ENCODE assay signal across 19 cellular contexts in the genomic region with DNA sequence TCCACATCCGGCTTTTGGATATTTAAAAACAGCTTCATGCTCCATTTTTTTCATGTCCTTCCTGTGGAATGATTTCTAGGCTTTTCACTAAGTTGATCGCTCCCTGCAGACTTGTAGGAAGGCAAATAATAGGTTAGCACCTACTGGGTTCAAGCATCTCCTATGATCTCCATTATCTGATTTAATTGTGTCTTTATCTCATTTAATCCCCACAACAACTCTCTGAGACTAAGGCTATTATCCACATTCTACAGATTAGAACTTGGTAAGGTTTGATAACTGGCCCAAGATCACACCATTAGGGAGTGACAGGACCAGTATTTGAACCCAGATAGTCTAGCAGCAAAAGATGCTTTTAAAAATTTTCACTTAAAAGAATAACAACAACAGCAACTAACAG. TPM values are rescaled to one million over a fixed set of nuclear protein-coding genes. Genes with fewer than 3 reads are reported as not detected.
A peak's percentile ranks its signal among the peaks of the same experiment; 100 is the strongest.
DNase-seq lines count a peak whose midpoint lies in the region; ATAC-seq and TF ChIP-seq lines count a peak whose summit lies in the region.
"Had no signal": no experiment of that assay in that cellular context is flagged by ENCODE, and none has a peak within 500 bp of the region (broad histone marks: within the 10 kb centered on the region; RNA-seq: fewer than 3 reads in every experiment).

No MANE protein-coding gene starts in this region.

- H3K9me2 ChIP-seq in GM23248 (ENCODE audit: insufficient read depth) (no peaks in the 10 kb centered on the region), Karpas-422 (replicated peaks; ENCODE audit: insufficient read depth, low read length) (no peaks in the 10 kb centered on the region)

- WGBS in GM23248 (ENCODE audit: low coverage in 1 of 2, low lambda C conversion rate in 2 of 2, missing lambda C conversion rate in 2 of 2), 2 experiments, result 48 to 49% methylated on average over 2 of the region's 2 CpGs

- H2AFZ ChIP-seq in GM23248 (peak overlapping the region; percentile 83; the same call in 1 of the 2 replicates), Karpas-422 (ENCODE audit: low read length) (peak overlapping the region; percentile 79)

- in situ Hi-C loops in GM23248 (cut with MboI), result loop anchor here (10.0 kb wide), 1 partner anchor 202 kb away; no protein-coding TSS in a partner anchor

- no peak overlapping the region for H3K4me3 ChIP-seq in GM23248
- H3K4me3 ChIP-seq in Karpas-422 (ENCODE audit: low read length), result no peak overlapping the region
- H3K4me3 ChIP-seq: GM12878 had no signal

- H3K79me2 ChIP-seq in GM23248 (ENCODE audit: insufficient read depth), result no peaks in the 10 kb centered on the region
- H3K79me2 ChIP-seq in Karpas-422 (ENCODE audit: low read length), result no peaks in the 10 kb centered on the region

- H3K27ac ChIP-seq in GM23248, result no peak overlapping the region
- H3K27ac ChIP-seq in Karpas-422 (ENCODE audit: low read length), result no peak overlapping the region
- H3K27ac ChIP-seq: heart right ventricle, upper lobe of right lung had no signal

- H3K4me3 Mint-ChIP-seq in osteocyte (ENCODE audit: unreplicated experiment), result no peak overlapping the region

- H3K36me3 ChIP-seq in GM23248 (ENCODE audit: low read depth) (no peaks in the 10 kb centered on the region), Karpas-422 (ENCODE audit: insufficient read depth, low read length) (no peaks in the 10 kb centered on the region)
- H3K36me3 ChIP-seq: esophagus muscularis mucosa, heart right ventricle, upper lobe of right lung had no signal

- no peaks in the 10 kb centered on the region for H3F3A ChIP-seq in GM23248 (ENCODE audit: insufficient read depth)

- ATAC-seq in GM19467 (IDR thresholded peaks at IDR 0.05; ENCODE audit: unreplicated experiment), result no peak

- no peaks in the 10 kb centered on the region for H3K36me3 Mint-ChIP-seq in osteocyte (ENCODE audit: unreplicated experiment)
- H3K36me3 Mint-ChIP-seq: CD14-positive monocyte; mesothelial cell of epicardium; naive thymus-derived CD4-positive, alpha-beta T cell had no signal

- H3K9ac ChIP-seq in GM23248 (no peak overlapping the region), Karpas-422 (ENCODE audit: low read length) (no peak overlapping the region)

- H3K4me1 Mint-ChIP-seq in osteocyte (ENCODE audit: unreplicated experiment), result peaks cover 6% of the 10 kb centered on the region
- H3K4me1 Mint-ChIP-seq: mesothelial cell of epicardium had no signal

- no peak overlapping the region for H3K27ac Mint-ChIP-seq in osteocyte (ENCODE audit: unreplicated experiment)
- H3K27ac Mint-ChIP-seq: effector memory CD8-positive, alpha-beta T cell; naive thymus-derived CD4-positive, alpha-beta T cell had no signal

- no peaks in the 10 kb centered on the region for H3K9me3 Mint-ChIP-seq in osteocyte (ENCODE audit: unreplicated experiment)
- H3K9me3 Mint-ChIP-seq: effector memory CD8-positive, alpha-beta T cell; mesothelial cell of epicardium; naive thymus-derived CD4-positive, alpha-beta T cell had no signal

- no peaks in the 10 kb centered on the region for H4K20me1 ChIP-seq in GM23248 (ENCODE audit: insufficient read depth)
- H4K20me1 ChIP-seq in Karpas-422 (ENCODE audit: insufficient read depth, low read depth, low read length), result no peaks in the 10 kb centered on the region

- H3K4me1 ChIP-seq in GM23248 (ENCODE audit: insufficient read depth) (no peaks in the 10 kb centered on the region), Karpas-422 (ENCODE audit: low read length) (peaks cover 4% of the 10 kb centered on the region; the same call in 1 of the 2 replicates)

- peaks cover 59% of the 10 kb centered on the region for H3K27me3 Mint-ChIP-seq in osteocyte (ENCODE audit: unreplicated experiment)

- H3K27me3 ChIP-seq in GM23248 (replicated peaks; ENCODE audit: insufficient read depth) (peaks cover 47% of the 10 kb centered on the region), Karpas-422 (ENCODE audit: low read length) (no peaks in the 10 kb centered on the region)

- DNase-seq in GM23248, result no peak
- no peak for DNase-seq in Karpas-422
- DNase-seq in dermis blood vessel endothelial cell, result peak; percentile 3
- peak; percentile 1 for DNase-seq in osteocyte (ENCODE audit: extremely low spot score, unreplicated experiment)
- DNase-seq in NCI-H526 (lab: John Stamatoyannopoulos, UW), result no peak
- DNase-seq in HK-2 (ENCODE audit: unreplicated experiment), result no peak

- H3K4me2 ChIP-seq in GM23248 (ENCODE audit: unreplicated experiment), result no peak overlapping the region
- no peak overlapping the region for H3K4me2 ChIP-seq in Karpas-422 (ENCODE audit: low read depth, low read length, poor library complexity, severe bottlenecking)

- TF ChIP-seq CTCF in osteocyte (IDR thresholded peaks at IDR 0.05), result no peak

- no peaks in the 10 kb centered on the region for H3K9me3 ChIP-seq in GM23248 (ENCODE audit: low read depth)
- H3K9me3 ChIP-seq in Karpas-422 (ENCODE audit: low read length), result no peaks in the 10 kb centered on the region
- H3K9me3 ChIP-seq: esophagus muscularis mucosa, heart right ventricle, upper lobe of right lung had no signal

RNA-seq across cellular contexts. Expression of gene HOXB9, which starts 46.2 kb away (rescaled TPM):
- total RNA-seq in GM23248 (2014; rRNA removed; shearing (Covaris generic)), result not detected in 2 replicates
- polyA plus RNA-seq in GM23248 (2016; fragmentation: Nextera tagmentation; extraction: Ambion mirVana), result not detected in 2 replicates
- total RNA-seq in Karpas-422 (2014; rRNA removed; shearing (Covaris generic); ENCODE audit: low replicate concordance), result 0.82 and 3.1 TPM in 2 replicates
- total RNA-seq in dermis blood vessel endothelial cell (0.47 and 1.0 TPM in 2 replicates), osteocyte (not detected in 2 replicates)
- total RNA-seq: esophagus muscularis mucosa, heart right ventricle, occipital lobe, upper lobe of right lung had no signal
- polyA plus RNA-seq: CD14-positive monocyte; heart right ventricle; naive thymus-derived CD4-positive, alpha-beta T cell had no signal

RNA-seq across cellular contexts. Expression of gene PRAC1, which starts 50.0 kb away (rescaled TPM):
- not detected in 2 replicates for total RNA-seq in GM23248 (2014; rRNA removed; shearing (Covaris generic))
- polyA plus RNA-seq in GM23248 (2016; fragmentation: Nextera tagmentation; extraction: Ambion mirVana), result not detected in 2 replicates
- total RNA-seq in Karpas-422 (2014; rRNA removed; shearing (Covaris generic); ENCODE audit: low replicate concordance), result not detected in 2 replicates
- not detected in 2 replicates for total RNA-seq in dermis blood vessel endothelial cell
- total RNA-seq in osteocyte, result not detected in 2 replicates
- total RNA-seq: esophagus muscularis mucosa; GM12878; heart right ventricle; naive thymus-derived CD4-positive, alpha-beta T cell; NCI-H460; occipital lobe; subcutaneous adipose tissue; T-helper 1 cell treated with Interleukin-12 subunit alpha and Interleukin-12 subunit beta and Interleukin-4 antibody, amounts not matched to agents 30 ng/mL and 1 ng/mL, for 36 hours; upper lobe of right lung had no signal
- polyA plus RNA-seq: CD14-positive monocyte; GM12878; heart right ventricle; naive thymus-derived CD4-positive, alpha-beta T cell had no signal

RNA-seq across cellular contexts. Expression of gene PRAC2, which starts 50.6 kb away (rescaled TPM):
- total RNA-seq in GM23248 (2014; rRNA removed; shearing (Covaris generic)), result not detected in 2 replicates
- polyA plus RNA-seq in GM23248 (2016; fragmentation: Nextera tagmentation; extraction: Ambion mirVana), result not detected in 2 replicates
- total RNA-seq in Karpas-422 (2014; rRNA removed; shearing (Covaris generic); ENCODE audit: low replicate concordance), result not detected in 2 replicates
- total RNA-seq in dermis blood vessel endothelial cell (not detected in 2 replicates), osteocyte (not detected in 2 replicates)
- total RNA-seq: esophagus muscularis mucosa; GM12878; heart right ventricle; naive thymus-derived CD4-positive, alpha-beta T cell; NCI-H460; occipital lobe; T-helper 1 cell treated with Interleukin-12 subunit alpha and Interleukin-12 subunit beta and Interleukin-4 antibody, amounts not matched to agents 30 ng/mL and 1 ng/mL, for 36 hours; upper lobe of right lung had no signal
- polyA plus RNA-seq: CD14-positive monocyte; heart right ventricle; naive thymus-derived CD4-positive, alpha-beta T cell had no signal

RNA-seq across cellular contexts. Expression of gene HOXB13, which starts 56.2 kb away (rescaled TPM):
- not detected in 2 replicates for total RNA-seq in GM23248 (2014; rRNA removed; shearing (Covaris generic))
- not detected in 2 replicates for polyA plus RNA-seq in GM23248 (2016; fragmentation: Nextera tagmentation; extraction: Ambion mirVana)
- total RNA-seq in Karpas-422 (2014; rRNA removed; shearing (Covaris generic); ENCODE audit: low replicate concordance), result not detected in 2 replicates
- total RNA-seq in dermis blood vessel endothelial cell, result not detected in 2 replicates
- total RNA-seq in osteocyte, result not detected in 2 replicates
- total RNA-seq: esophagus muscularis mucosa; heart right ventricle; naive thymus-derived CD4-positive, alpha-beta T cell; T-helper 1 cell treated with Interleukin-12 subunit alpha and Interleukin-12 subunit beta and Interleukin-4 antibody, amounts not matched to agents 30 ng/mL and 1 ng/mL, for 36 hours; upper lobe of right lung had no signal
- polyA plus RNA-seq: CD14-positive monocyte; GM12878; heart right ventricle; naive thymus-derived CD4-positive, alpha-beta T cell had no signal

RNA-seq across cellular contexts. Expression of gene HOXB8, which starts 57.2 kb away (rescaled TPM):
- total RNA-seq in GM23248 (2014; rRNA removed; shearing (Covaris generic)), result not detected in 2 replicates
- not detected in 2 replicates for polyA plus RNA-seq in GM23248 (2016; fragmentation: Nextera tagmentation; extraction: Ambion mirVana)
- 4.2 TPM in 1 of 2 replicates, not detected in the other for total RNA-seq in Karpas-422 (2014; rRNA removed; shearing (Covaris generic); ENCODE audit: low replicate concordance)
- total RNA-seq in dermis blood vessel endothelial cell, result 1.2 and 4.1 TPM in 2 replicates
- total RNA-seq in osteocyte, result not detected in 2 replicates
- total RNA-seq: esophagus muscularis mucosa; naive thymus-derived CD4-positive, alpha-beta T cell; occipital lobe; T-helper 1 cell treated with Interleukin-12 subunit alpha and Interleukin-12 subunit beta and Interleukin-4 antibody, amounts not matched to agents 30 ng/mL and 1 ng/mL, for 36 hours had no signal
- polyA plus RNA-seq: CD14-positive monocyte; GM12878; heart right ventricle; naive thymus-derived CD4-positive, alpha-beta T cell had no signal

Comparison
In these comparisons a context has a peak if more than half of its experiments do, and no peak if none do; other contexts are left out.
1. DNase-seq: peak in dermis blood vessel endothelial cell (single experiment) and osteocyte (single experiment); none in GM23248 (single experiment), Karpas-422 (single experiment), NCI-H526 (0 of 2) and HK-2 (single experiment).